ENCODE assay signal across 8 cellular contexts in genomic region chr3:46078712-46079400, GRCh38. TPM values are rescaled to one million over a fixed set of nuclear protein-coding genes. Genes with fewer than 3 reads are reported as not detected.
DNase-seq lines count a peak whose midpoint lies in the region; ATAC-seq and TF ChIP-seq lines count a peak whose summit lies in the region.

No MANE protein-coding gene starts in this region.

- no peaks in the 10 kb centered on the region for H3K36me3 ChIP-seq in kidney epithelial cell (ENCODE audit: control insufficient read depth, insufficient read depth, low read length)

- ATAC-seq in HG03159 (IDR thresholded peaks at IDR 0.05; ENCODE audit: unreplicated experiment) (peak; percentile 78), HG02623 (IDR thresholded peaks at IDR 0.05; ENCODE audit: unreplicated experiment) (no peak)

- DNase-seq in NCI-H460 (ENCODE audit: extremely low read depth, low read depth) (peak; percentile 89), kidney epithelial cell (ENCODE audit: low read depth) (peak; percentile 63)
- peak; percentile 71 to 84 (median 80) for DNase-seq in activated CD4-positive, CD25-positive, alpha-beta regulatory T cell (lab: John Stamatoyannopoulos, UW)
- peak; percentile 85 for DNase-seq in central memory CD4-positive, alpha-beta T cell
- DNase-seq in stimulated activated CD4-positive, alpha-beta T cell treated with anti-CD3 and anti-CD28 coated beads, Interleukin-1b, Interleukin-23, amount 100 ng/mL, for 48 hours = peak; percentile 85

- H3K4me3 ChIP-seq in kidney epithelial cell (ENCODE audit: low read depth, low read length) = no peak overlapping the region

- H3K27me3 ChIP-seq in kidney epithelial cell (ENCODE audit: control insufficient read depth, insufficient read depth, low read length) = no peaks in the 10 kb centered on the region

- TF ChIP-seq CTCF in GM12872 (IDR thresholded peaks at IDR 0.05; ENCODE audit: insufficient read depth, low read depth, low read length) = peak; percentile 97
- peak; percentile 98 for TF ChIP-seq CTCF in kidney epithelial cell (IDR thresholded peaks at IDR 0.05; ENCODE audit: insufficient read depth, low read length, poor library complexity, severe bottlenecking)

RNA-seq across cellular contexts. Expression of gene XCR1, which starts 51.6 kb away (rescaled TPM):
- total RNA-seq in NCI-H460 (2014; rRNA removed; shearing (Covaris generic)) = not detected in 2 replicates
- not detected in 2 replicates for polyA plus RNA-seq in NCI-H460 (2014; cell fraction: nucleus; rRNA removed)
- total RNA-seq in kidney epithelial cell = not detected in 2 replicates
